Comparison of ENCODE assay signal across 20 cellular contexts in the genomic region with DNA sequence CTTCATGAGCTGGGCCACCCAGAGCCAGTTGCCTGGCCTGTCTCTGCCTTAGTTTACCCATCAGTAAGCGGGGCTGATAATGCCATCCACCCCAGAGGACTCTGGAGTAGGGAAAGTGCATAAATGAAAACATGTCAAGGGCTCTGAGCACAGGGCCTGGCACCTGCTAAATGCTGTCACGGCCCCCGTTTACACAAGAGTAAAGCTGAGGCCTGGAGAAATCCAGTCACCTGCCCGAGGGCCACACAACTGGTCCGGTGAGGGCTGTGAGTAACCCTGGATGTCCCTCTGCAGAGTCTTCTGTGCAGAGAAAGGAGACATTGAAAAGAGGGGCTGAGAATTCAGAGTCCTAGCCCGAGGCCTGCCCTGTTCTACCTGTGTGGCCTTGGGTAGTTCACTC.
"Had no signal": no experiment of that assay in that cellular context is flagged by ENCODE, and none has a peak within 500 bp of the region (broad histone marks: within the 10 kb centered on the region; RNA-seq: fewer than 3 reads in every experiment).

No MANE protein-coding gene starts in this region.

- H3K27ac Mint-ChIP-seq: activated CD4-positive, alpha-beta memory T cell treated with anti-CD3 and anti-CD28 coated beads, Interleukin-2, amount 10 ng/mL, durations not matched to agents 7 days and 5 days; activated CD4-positive, alpha-beta T cell treated with anti-CD3 and anti-CD28 coated beads, Interleukin-2, amount 10 ng/mL, durations not matched to agents 24 days and 14 days; activated naive CD4-positive, alpha-beta T cell treated with anti-CD3 and anti-CD28 coated beads, Interleukin-2, amount 10 ng/mL, durations not matched to agents 7 days and 5 days; memory B cell had no signal

- H3K27me3 ChIP-seq: testis had no signal

- H3K27ac ChIP-seq: sigmoid colon, testis, VCaP had no signal

- ATAC-seq: left lobe of liver had no signal

- H3K4me3 Mint-ChIP-seq: activated CD4-positive, alpha-beta memory T cell treated with anti-CD3 and anti-CD28 coated beads, Interleukin-2, amount 10 ng/mL, durations not matched to agents 7 days and 5 days; activated CD4-positive, alpha-beta T cell treated with anti-CD3 and anti-CD28 coated beads, Interleukin-2, amount 10 ng/mL, durations not matched to agents 24 days and 14 days; activated naive CD4-positive, alpha-beta T cell treated with anti-CD3 and anti-CD28 coated beads, Interleukin-2, amount 10 ng/mL, durations not matched to agents 7 days and 5 days; memory B cell; nephron had no signal

- H3K36me3 Mint-ChIP-seq: activated naive CD4-positive, alpha-beta T cell treated with anti-CD3 and anti-CD28 coated beads, Interleukin-2, amount 10 ng/mL, durations not matched to agents 7 days and 5 days; memory B cell had no signal

- H3K9me3 ChIP-seq: testis had no signal

- H3K4me3 ChIP-seq: coronary artery, sigmoid colon, smooth muscle cell, testis had no signal

- H3K36me3 ChIP-seq: sigmoid colon had no signal

- H3K4me1 ChIP-seq: testis had no signal

- H3K9me3 Mint-ChIP-seq: activated CD4-positive, alpha-beta memory T cell treated with anti-CD3 and anti-CD28 coated beads, Interleukin-2, amount 10 ng/mL, durations not matched to agents 7 days and 5 days; activated CD4-positive, alpha-beta T cell treated with anti-CD3 and anti-CD28 coated beads, Interleukin-2, amount 10 ng/mL, durations not matched to agents 24 days and 14 days; activated naive CD4-positive, alpha-beta T cell treated with anti-CD3 and anti-CD28 coated beads, Interleukin-2, amount 10 ng/mL, durations not matched to agents 7 days and 5 days; memory B cell; nephron had no signal

- DNase-seq: activated CD4-positive, alpha-beta memory T cell treated with anti-CD3 and anti-CD28 coated beads, Interleukin-2, amount 10 ng/mL, durations not matched to agents 7 days and 5 days; activated CD4-positive, alpha-beta T cell treated with anti-CD3 and anti-CD28 coated beads, Interleukin-2, amount 10 ng/mL, durations not matched to agents 24 days and 14 days; activated effector memory CD4-positive, alpha-beta T cell treated with anti-CD3 and anti-CD28 coated beads, Interleukin-2, amount 50 U/mL, for 16 hours; activated naive CD4-positive, alpha-beta T cell treated with anti-CD3 and anti-CD28 coated beads, Interleukin-2, amount 10 ng/mL, durations not matched to agents 7 days and 5 days; amygdala; cerebellar nuclear complex; nucleus accumbens; sigmoid colon; stimulated activated CD4-positive, alpha-beta T cell treated with anti-CD3 and anti-CD28 coated beads, Interleukin-2, amount 100 ng/mL, for 48 hours; stimulated activated CD8-positive, alpha-beta memory T cell treated with anti-CD3 and anti-CD28 coated beads, Interleukin-4, amount 100 ng/mL, for 48 hours; stimulated activated naive CD4-positive, alpha-beta T cell; SW 1271; T-helper 2 cell; testis had no signal
